In genomic region chr14:105487986-105488777, GRCh38 we compare ENCODE assay signal across 8 cellular contexts. TPM values are rescaled to one million over a fixed set of nuclear protein-coding genes. Genes with fewer than 3 reads are reported as not detected.
DNase-seq lines count a peak whose midpoint lies in the region; ATAC-seq and TF ChIP-seq lines count a peak whose summit lies in the region.
"Had no signal": no experiment of that assay in that cellular context is flagged by ENCODE, and none has a peak within 500 bp of the region (broad histone marks: within the 10 kb centered on the region; RNA-seq: fewer than 3 reads in every experiment).

No MANE protein-coding gene starts in this region.

- no peaks in the 10 kb centered on the region for H3K36me3 ChIP-seq in lower lobe of right lung
- no peaks in the 10 kb centered on the region for H3K36me3 ChIP-seq in thyroid gland

- no peaks in the 10 kb centered on the region for H3K27me3 Mint-ChIP-seq in activated T-helper 2 cell treated with anti-CD3 and anti-CD28 coated beads, Interferon-gamma antibody, Interleukin-2, Interleukin-4, amounts not matched to agents 10 μg/mL and 5 μg/mL and 100 μg/mL, durations not matched to agents 14 hours and 24 hours and 36 hours (ENCODE audit: low read depth)

- H3K27me3 ChIP-seq in lower lobe of right lung (ENCODE audit: low read depth) (no peaks in the 10 kb centered on the region), thyroid gland (no peaks in the 10 kb centered on the region)

- intact Hi-C loops in activated T-helper 2 cell treated with anti-CD3 and anti-CD28 coated beads, Interferon-gamma antibody, Interleukin-2, Interleukin-4, amounts not matched to agents 10 μg/mL and 5 μg/mL and 100 μg/mL, durations not matched to agents 14 hours and 24 hours and 36 hours (cut with micrococcal nuclease) = loop anchor here (5.0 to 10.0 kb wide), 2 partner anchors 71 to 693 kb away; partner anchors contain the start of genes AKT1 and MTA1
- intact Hi-C loops in lower lobe of right lung (cut with DNase I) = no loop called here
- intact Hi-C loops in thyroid gland (cut with DNase I) = loop anchor here (5.0 kb wide), 1 partner anchor 121 kb away; no protein-coding TSS in a partner anchor

- H3K4me3 Mint-ChIP-seq in activated T-helper 2 cell treated with anti-CD3 and anti-CD28 coated beads, Interferon-gamma antibody, Interleukin-2, Interleukin-4, amounts not matched to agents 10 μg/mL and 5 μg/mL and 100 μg/mL, durations not matched to agents 14 hours and 24 hours and 36 hours (ENCODE audit: low read depth) = peak overlapping the region; percentile 85

- H3K36me3 Mint-ChIP-seq in activated T-helper 2 cell treated with anti-CD3 and anti-CD28 coated beads, Interferon-gamma antibody, Interleukin-2, Interleukin-4, amounts not matched to agents 10 μg/mL and 5 μg/mL and 100 μg/mL, durations not matched to agents 14 hours and 24 hours and 36 hours (ENCODE audit: low read depth) = peaks cover 6% of the 10 kb centered on the region

- DNase-seq in Jurkat, Clone E6-1 (ENCODE audit: low read depth, low spot score) = no peak
- no peak for DNase-seq in activated T-helper 2 cell treated with anti-CD3 and anti-CD28 coated beads, Interferon-gamma antibody, Interleukin-2, Interleukin-4, amounts not matched to agents 10 μg/mL and 5 μg/mL and 100 μg/mL, durations not matched to agents 14 hours and 24 hours and 36 hours (ENCODE audit: low spot score)
- DNase-seq in lower lobe of right lung = no peak
- no peak for DNase-seq in thyroid gland
- DNase-seq in GM03348 (ENCODE audit: low spot score) = no peak
- DNase-seq in GM19238 (ENCODE audit: insufficient read length, low spot score) = no peak
- DNase-seq: NCI-H1436 had no signal

- no peaks in the 10 kb centered on the region for H3K9me3 ChIP-seq in lower lobe of right lung
- H3K9me3 ChIP-seq in thyroid gland = no peaks in the 10 kb centered on the region

- H3K4me3 ChIP-seq in Jurkat, Clone E6-1 (ENCODE audit: low read length) = peak overlapping the region; percentile 67
- peak overlapping the region; percentile 83 for H3K4me3 ChIP-seq in lower lobe of right lung
- peak overlapping the region in 1 of 3 donors; percentile 54 for H3K4me3 ChIP-seq in thyroid gland (replicated peaks in 1 of 3)

- H3K4me1 ChIP-seq in lower lobe of right lung = peaks cover 67% of the 10 kb centered on the region
- H3K4me1 ChIP-seq in thyroid gland = peaks cover 48 to 69% of the 10 kb centered on the region in 2 donors

- H3K27ac Mint-ChIP-seq in activated T-helper 2 cell treated with anti-CD3 and anti-CD28 coated beads, Interferon-gamma antibody, Interleukin-2, Interleukin-4, amounts not matched to agents 10 μg/mL and 5 μg/mL and 100 μg/mL, durations not matched to agents 14 hours and 24 hours and 36 hours = peak overlapping the region; percentile 79

- peaks cover 19% of the 10 kb centered on the region for H3K4me1 Mint-ChIP-seq in activated T-helper 2 cell treated with anti-CD3 and anti-CD28 coated beads, Interferon-gamma antibody, Interleukin-2, Interleukin-4, amounts not matched to agents 10 μg/mL and 5 μg/mL and 100 μg/mL, durations not matched to agents 14 hours and 24 hours and 36 hours (ENCODE audit: low read depth)

- H3K9me3 Mint-ChIP-seq in activated T-helper 2 cell treated with anti-CD3 and anti-CD28 coated beads, Interferon-gamma antibody, Interleukin-2, Interleukin-4, amounts not matched to agents 10 μg/mL and 5 μg/mL and 100 μg/mL, durations not matched to agents 14 hours and 24 hours and 36 hours = no peaks in the 10 kb centered on the region

- H3K27ac ChIP-seq in lower lobe of right lung (peak overlapping the region; percentile 99), thyroid gland (peak overlapping the region; percentile 75 to 97 (median 92))

- TF ChIP-seq POLR2A in thyroid gland (IDR thresholded peaks at IDR 0.05) = no peak

- 47 to 69% methylated on average over 7 to 17 of the region's 26 CpGs for WGBS in thyroid gland, 2 donors

- ATAC-seq in lower lobe of right lung (no peak), HG02588 (IDR thresholded peaks at IDR 0.05; ENCODE audit: unreplicated experiment) (no peak)

- no peak for TF ChIP-seq CTCF in lower lobe of right lung (IDR thresholded peaks at IDR 0.05)
- no peak for TF ChIP-seq CTCF in thyroid gland (IDR thresholded peaks at IDR 0.05)

RNA-seq across cellular contexts. Expression of gene CRIP1, which starts 1.5 kb away (rescaled TPM):
- 237 TPM for polyA plus RNA-seq in Jurkat, Clone E6-1 (2012; ENCODE audit: insufficient read depth, insufficient read length)
- total RNA-seq in activated T-helper 2 cell treated with anti-CD3 and anti-CD28 coated beads, Interferon-gamma antibody, Interleukin-2, Interleukin-4, amounts not matched to agents 10 μg/mL and 5 μg/mL and 100 μg/mL, durations not matched to agents 14 hours and 24 hours and 36 hours = 156 and 185 TPM in 2 replicates
- 237 TPM for total RNA-seq in lower lobe of right lung
- total RNA-seq in thyroid gland = 10 to 100 TPM in 3 of 4 donors, 1 to 10 TPM in 1; 6.0 to 30.8 (median 18.5) TPM

RNA-seq across cellular contexts. Expression of gene TEDC1, which starts 2.9 kb away (rescaled TPM):
- 44.7 TPM for polyA plus RNA-seq in Jurkat, Clone E6-1 (2012; ENCODE audit: insufficient read depth, insufficient read length)
- total RNA-seq in activated T-helper 2 cell treated with anti-CD3 and anti-CD28 coated beads, Interferon-gamma antibody, Interleukin-2, Interleukin-4, amounts not matched to agents 10 μg/mL and 5 μg/mL and 100 μg/mL, durations not matched to agents 14 hours and 24 hours and 36 hours = 38.2 and 42.6 TPM in 2 replicates
- total RNA-seq in lower lobe of right lung = 10.6 TPM
- 10 to 100 TPM in 2 of 4 donors, 1 to 10 TPM in 2; 3.4 to 13.9 (median 8.5) TPM for total RNA-seq in thyroid gland

RNA-seq across cellular contexts. Expression of gene CRIP2, which starts 13.6 kb away (rescaled TPM):
- polyA plus RNA-seq in Jurkat, Clone E6-1 (2012; ENCODE audit: insufficient read depth, insufficient read length) = 6.1 TPM
- total RNA-seq in activated T-helper 2 cell treated with anti-CD3 and anti-CD28 coated beads, Interferon-gamma antibody, Interleukin-2, Interleukin-4, amounts not matched to agents 10 μg/mL and 5 μg/mL and 100 μg/mL, durations not matched to agents 14 hours and 24 hours and 36 hours = 0.16 and 0.55 TPM in 2 replicates
- total RNA-seq in lower lobe of right lung (143 TPM), thyroid gland (100 to 1,000 TPM; 101 to 160 (median 136) TPM)

RNA-seq across cellular contexts. Expression of gene TMEM121, which starts 38.2 kb away (rescaled TPM):
- polyA plus RNA-seq in Jurkat, Clone E6-1 (2012; ENCODE audit: insufficient read depth, insufficient read length) = 1.5 TPM
- total RNA-seq in activated T-helper 2 cell treated with anti-CD3 and anti-CD28 coated beads, Interferon-gamma antibody, Interleukin-2, Interleukin-4, amounts not matched to agents 10 μg/mL and 5 μg/mL and 100 μg/mL, durations not matched to agents 14 hours and 24 hours and 36 hours = 8.2 and 9.6 TPM in 2 replicates
- total RNA-seq in lower lobe of right lung = 3.0 TPM
- 10 to 100 TPM in 3 of 4 donors, 1 to 10 TPM in 1; 9.3 to 19.1 (median 15.2) TPM for total RNA-seq in thyroid gland

Comparison
In these comparisons a context has a peak if more than half of its experiments do, and no peak if none do; other contexts are left out.
1. RNA of gene CRIP2, which starts 13.6 kb away (total RNA-seq): 143 TPM in lower lobe of right lung (single experiment) and 101 to 160 TPM in thyroid gland; 0.16 to 0.55 TPM in activated T-helper 2 cell treated with anti-CD3 and anti-CD28 coated beads, Interferon-gamma antibody, Interleukin-2, Interleukin-4, amounts not matched to agents 10 μg/mL and 5 μg/mL and 100 μg/mL, durations not matched to agents 14 hours and 24 hours and 36 hours; every median in the first group is over 10 times any median in the second.